Comparison of ENCODE assay signal across 8 cellular contexts in the genomic region with DNA sequence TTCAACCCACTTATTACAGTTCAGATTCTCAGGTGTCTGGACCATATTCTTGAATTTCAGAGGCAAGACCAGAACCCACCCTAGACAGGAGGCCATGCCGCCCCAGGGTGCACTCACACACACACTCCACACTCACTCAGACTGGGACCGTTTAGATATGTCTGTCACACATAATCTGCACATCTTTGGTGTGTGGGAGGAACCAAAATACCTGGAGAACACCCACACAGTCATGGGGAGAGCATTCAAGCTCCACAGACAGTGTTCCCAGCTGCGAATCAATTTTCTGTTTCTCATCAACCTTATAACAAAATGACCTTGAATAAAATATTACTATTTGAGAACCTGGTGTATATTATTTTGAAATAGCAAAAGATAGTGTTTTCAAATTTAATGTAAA.
"Had no signal": no experiment of that assay in that cellular context is flagged by ENCODE, and none has a peak within 500 bp of the region (broad histone marks: within the 10 kb centered on the region; RNA-seq: fewer than 3 reads in every experiment).

No MANE protein-coding gene starts in this region.

- H3K4me3 Mint-ChIP-seq: HFFc6, IgD-negative memory B cell had no signal

- H2AFZ ChIP-seq: GM23248 had no signal

- H3K36me3 Mint-ChIP-seq: IgD-negative memory B cell had no signal

- H3K9ac ChIP-seq: GM23248 had no signal

- FAIRE-seq: HepG2 had no signal

- H3K4me3 ChIP-seq: GM23248, HAP-1 had no signal

- H3K4me1 ChIP-seq: HAP-1 had no signal

- DNase-seq: GM23248, GOT3, H7, HFFc6 had no signal

- ATAC-seq: HCT116, HepG2 had no signal

- H3K9me3 ChIP-seq: HAP-1 had no signal

- H3K27me3 Mint-ChIP-seq: IgD-negative memory B cell had no signal

- H3K4me1 Mint-ChIP-seq: IgD-negative memory B cell had no signal

- H3K27ac Mint-ChIP-seq: HFFc6, IgD-negative memory B cell had no signal

- H3K36me3 ChIP-seq: HAP-1 had no signal

- H3K27ac ChIP-seq: GM23248 had no signal
